In genomic region chr12:118050972-118051910, GRCh38 we compare ENCODE assay signal across 13 cellular contexts. TPM values are rescaled to one million over a fixed set of nuclear protein-coding genes. Genes with fewer than 3 reads are reported as not detected.
A peak's percentile ranks its signal among the peaks of the same experiment; 100 is the strongest.
DNase-seq lines count a peak whose midpoint lies in the region; TF ChIP-seq lines count a peak whose summit lies in the region.
"Had no signal": no experiment of that assay in that cellular context is flagged by ENCODE, and none has a peak within 500 bp of the region (broad histone marks: within the 10 kb centered on the region; RNA-seq: fewer than 3 reads in every experiment).

No MANE protein-coding gene starts in this region.

- BruUV-seq in Caco-2 (replicated peaks; lab: Mats Ljungman, UMichigan), result no TSS peak

- H3K27me3 Mint-ChIP-seq in Caco-2 (ENCODE audit: insufficient read depth, unreplicated experiment) (no peaks in the 10 kb centered on the region), mesothelial cell of epicardium (ENCODE audit: low read depth) (no peaks in the 10 kb centered on the region)

- H3K9me3 Mint-ChIP-seq in Caco-2 (ENCODE audit: unreplicated experiment) (no peaks in the 10 kb centered on the region), mesothelial cell of epicardium (no peaks in the 10 kb centered on the region)

- H3K4me1 Mint-ChIP-seq in Caco-2 (ENCODE audit: low read depth, unreplicated experiment), result peaks cover 18% of the 10 kb centered on the region
- H3K4me1 Mint-ChIP-seq in mesothelial cell of epicardium, result no peaks in the 10 kb centered on the region

- no peaks in the 10 kb centered on the region for H3K36me3 ChIP-seq in Caco-2 (ENCODE audit: control insufficient read depth, insufficient read depth, low read length)

- no peak overlapping the region for H3K4me3 ChIP-seq in Caco-2 (ENCODE audit: low read depth, low read length)

- H3K9me3 ChIP-seq in Caco-2, result no peaks in the 10 kb centered on the region
- H3K9me3 ChIP-seq: tibial artery had no signal

- H3K4me3 Mint-ChIP-seq in Caco-2 (ENCODE audit: unreplicated experiment) (no peak overlapping the region), mesothelial cell of epicardium (no peak overlapping the region)

- H3K27ac ChIP-seq in 22Rv1, result peak overlapping the region; percentile 37; the same call in 1 of the 2 replicates

- TF ChIP-seq CTCF in 22Rv1 (IDR thresholded peaks at IDR 0.05), result no peak
- TF ChIP-seq CTCF in Caco-2 (IDR thresholded peaks at IDR 0.05; ENCODE audit: insufficient read depth in 1 of 2, low read depth in 1 of 2, low read length in 1 of 2, severe bottlenecking in 1 of 2, unreplicated experiment in 1 of 2), result no peak
- peak; percentile 32 for TF ChIP-seq CTCF in mesothelial cell of epicardium (IDR thresholded peaks at IDR 0.05; ENCODE audit: unreplicated experiment)

- H3K36me3 Mint-ChIP-seq in Caco-2 (ENCODE audit: insufficient read depth, unreplicated experiment) (peaks cover 48% of the 10 kb centered on the region), mesothelial cell of epicardium (peaks cover 21% of the 10 kb centered on the region)

- CTCF ChIA-PET in Caco-2 (lab: Charles Lee), result no interaction called here

- peaks cover 28% of the 10 kb centered on the region for H3K4me1 ChIP-seq in Caco-2

- DNase-seq in Caco-2 (no peak), astrocyte of the hippocampus (ENCODE audit: low read depth, low spot score) (peak; percentile 16), mesothelial cell of epicardium (ENCODE audit: low spot score in 2 of 2, unreplicated experiment in 2 of 2) (no peak), NCI-H226 (no peak), GDM1 (lab: John Stamatoyannopoulos, UW) (no peak), NCI-H1092 (lab: John Stamatoyannopoulos, UW) (no peak), mucosa of gallbladder (ENCODE audit: low spot score) (no peak)
- DNase-seq: activated CD4-positive, CD25-positive, alpha-beta regulatory T cell treated with anti-CD3 and anti-CD28 coated beads, Interleukin-2, amount 50 U/mL, for 72 hours; COR-L47; NCI-H526; stimulated activated CD4-positive, alpha-beta T cell treated with anti-CD3 and anti-CD28 coated beads, Interleukin-4, amount 100 ng/mL, for 24 hours; tibial artery had no signal

- H3K27ac Mint-ChIP-seq in Caco-2 (ENCODE audit: unreplicated experiment), result peak overlapping the region; percentile 75
- no peak overlapping the region for H3K27ac Mint-ChIP-seq in mesothelial cell of epicardium

- intact Hi-C loops in Caco-2 (cut with micrococcal nuclease; ENCODE audit: unreplicated experiment), result no loop called here

- no peaks in the 10 kb centered on the region for H3K27me3 ChIP-seq in Caco-2 (replicated peaks; ENCODE audit: control insufficient read depth, insufficient read depth, low read length)
- H3K27me3 ChIP-seq: tibial artery had no signal

- POLR2A ChIA-PET in Caco-2 (lab: Charles Lee), result no interaction called here

RNA-seq across cellular contexts. Expression of gene WSB2, which starts 9.7 kb away (rescaled TPM):
- total RNA-seq in Caco-2 (2022) (36.7 and 37.6 TPM in 2 replicates), mesothelial cell of epicardium (31.9 to 38.2 TPM (median 37.1 TPM) in 3 replicates), mucosa of gallbladder (72.3 TPM)

RNA-seq across cellular contexts. Expression of gene RFC5, which starts 34.7 kb away (rescaled TPM):
- total RNA-seq in Caco-2 (2022) (38.5 and 42.7 TPM in 2 replicates), mesothelial cell of epicardium (20.1 to 22.8 TPM (median 21.9 TPM) in 3 replicates), mucosa of gallbladder (13.4 TPM)

RNA-seq across cellular contexts. Expression of gene VSIG10, which starts 52.6 kb away (rescaled TPM):
- total RNA-seq in Caco-2 (2022) (32.6 and 33.9 TPM in 2 replicates), mesothelial cell of epicardium (18.4 to 23.1 TPM (median 22.0 TPM) in 3 replicates), mucosa of gallbladder (48.9 TPM)
